1 cellular context compared by ENCODE assay signal in the genomic region with DNA sequence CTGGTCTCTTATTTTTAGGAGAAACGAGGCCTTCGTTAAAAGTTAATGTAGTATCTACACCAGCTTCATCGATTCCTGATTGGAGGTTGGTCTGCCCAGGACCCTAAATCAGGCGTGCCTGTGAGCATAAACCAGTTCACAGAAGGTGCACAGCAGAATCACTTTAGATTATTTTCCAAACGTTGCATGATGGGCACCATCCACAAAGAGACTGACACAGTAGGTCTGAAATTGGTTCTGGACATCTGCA.
TF ChIP-seq lines count a peak whose summit lies in the region.

No MANE protein-coding gene starts in this region.

TF ChIP-seq in K562, 482 proteins besides CTCF, POLR2A, EP300 and RAD21 (continued from another document):
- TF ChIP-seq, protein P1, sequence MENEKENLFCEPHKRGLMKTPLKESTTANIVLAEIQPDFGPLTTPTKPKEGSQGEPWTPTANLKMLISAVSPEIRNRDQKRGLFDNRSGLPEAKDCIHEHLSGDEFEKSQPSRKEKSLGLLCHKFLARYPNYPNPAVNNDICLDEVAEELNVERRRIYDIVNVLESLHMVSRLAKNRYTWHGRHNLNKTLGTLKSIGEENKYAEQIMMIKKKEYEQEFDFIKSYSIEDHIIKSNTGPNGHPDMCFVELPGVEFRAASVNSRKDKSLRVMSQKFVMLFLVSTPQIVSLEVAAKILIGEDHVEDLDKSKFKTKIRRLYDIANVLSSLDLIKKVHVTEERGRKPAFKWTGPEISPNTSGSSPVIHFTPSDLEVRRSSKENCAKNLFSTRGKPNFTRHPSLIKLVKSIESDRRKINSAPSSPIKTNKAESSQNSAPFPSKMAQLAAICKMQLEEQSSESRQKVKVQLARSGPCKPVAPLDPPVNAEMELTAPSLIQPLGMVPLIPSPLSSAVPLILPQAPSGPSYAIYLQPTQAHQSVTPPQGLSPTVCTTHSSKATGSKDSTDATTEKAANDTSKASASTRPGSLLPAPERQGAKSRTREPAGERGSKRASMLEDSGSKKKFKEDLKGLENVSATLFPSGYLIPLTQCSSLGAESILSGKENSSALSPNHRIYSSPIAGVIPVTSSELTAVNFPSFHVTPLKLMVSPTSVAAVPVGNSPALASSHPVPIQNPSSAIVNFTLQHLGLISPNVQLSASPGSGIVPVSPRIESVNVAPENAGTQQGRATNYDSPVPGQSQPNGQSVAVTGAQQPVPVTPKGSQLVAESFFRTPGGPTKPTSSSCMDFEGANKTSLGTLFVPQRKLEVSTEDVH (IDR thresholded peaks at IDR 0.05; ENCODE audit: low read depth, partially characterized antibody): no peak
- 0 out of 2 replicates have a peak, but pooled peaks have one; percentile 0 for TF ChIP-seq NFIC (IDR thresholded peaks at IDR 0.05)
- TF ChIP-seq FOXK1 (CRISPR knock-in tag; IDR thresholded peaks at IDR 0.05; ENCODE audit: borderline replicate concordance): no peak
- TF ChIP-seq MAZ (CRISPR knock-in tag; conservative IDR thresholded peaks at IDR 0.05 in 1 of 2, IDR thresholded peaks at IDR 0.05 in 1 of 2): 0 out of 4 replicates have a peak, but pooled peaks of 1 of the 2 experiments have one; percentile 18
- no peak for TF ChIP-seq ZNF311 (CRISPR knock-in tag; IDR thresholded peaks at IDR 0.05)
- TF ChIP-seq, protein P2, sequence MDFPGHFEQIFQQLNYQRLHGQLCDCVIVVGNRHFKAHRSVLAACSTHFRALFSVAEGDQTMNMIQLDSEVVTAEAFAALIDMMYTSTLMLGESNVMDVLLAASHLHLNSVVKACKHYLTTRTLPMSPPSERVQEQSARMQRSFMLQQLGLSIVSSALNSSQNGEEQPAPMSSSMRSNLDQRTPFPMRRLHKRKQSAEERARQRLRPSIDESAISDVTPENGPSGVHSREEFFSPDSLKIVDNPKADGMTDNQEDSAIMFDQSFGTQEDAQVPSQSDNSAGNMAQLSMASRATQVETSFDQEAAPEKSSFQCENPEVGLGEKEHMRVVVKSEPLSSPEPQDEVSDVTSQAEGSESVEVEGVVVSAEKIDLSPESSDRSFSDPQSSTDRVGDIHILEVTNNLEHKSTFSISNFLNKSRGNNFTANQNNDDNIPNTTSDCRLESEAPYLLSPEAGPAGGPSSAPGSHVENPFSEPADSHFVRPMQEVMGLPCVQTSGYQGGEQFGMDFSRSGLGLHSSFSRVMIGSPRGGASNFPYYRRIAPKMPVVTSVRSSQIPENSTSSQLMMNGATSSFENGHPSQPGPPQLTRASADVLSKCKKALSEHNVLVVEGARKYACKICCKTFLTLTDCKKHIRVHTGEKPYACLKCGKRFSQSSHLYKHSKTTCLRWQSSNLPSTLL (IDR thresholded peaks at IDR 0.05): no peak
- TF ChIP-seq MBD1 (CRISPR knock-in tag; IDR thresholded peaks at IDR 0.05): peak; percentile 76; the same call in 1 of the 2 replicates
- no peak for TF ChIP-seq THAP12 (CRISPR knock-in tag; IDR thresholded peaks at IDR 0.05)
- TF ChIP-seq SMARCA5 (IDR thresholded peaks at IDR 0.05): no peak
- no peak for TF ChIP-seq ZFP91 (CRISPR knock-in tag; IDR thresholded peaks at IDR 0.05)
- no peak for TF ChIP-seq SPI1 (IDR thresholded peaks at IDR 0.05; ENCODE audit: borderline replicate concordance, low read depth, low read length)
- no peak for TF ChIP-seq NFIX (CRISPR knock-in tag; IDR thresholded peaks at IDR 0.05; ENCODE audit: low read depth)
- TF ChIP-seq RAD51 (IDR thresholded peaks at IDR 0.05; ENCODE audit: borderline replicate concordance, low read depth): no peak
- no peak for TF ChIP-seq HDAC3 (IDR thresholded peaks at IDR 0.05; ENCODE audit: borderline replicate concordance, partially characterized antibody)
- TF ChIP-seq TCF7L2 (IDR thresholded peaks at IDR 0.05; ENCODE audit: low read depth, low read length): no peak
- no peak for TF ChIP-seq MYBL2 (IDR thresholded peaks at IDR 0.05; ENCODE audit: low read depth)
- no peak for TF ChIP-seq MYBL2 (CRISPR knock-in tag; IDR thresholded peaks at IDR 0.05; ENCODE audit: borderline replicate concordance)
- no peak for TF ChIP-seq TFE3 (CRISPR knock-in tag; IDR thresholded peaks at IDR 0.05)
- TF ChIP-seq CAMTA2 (CRISPR knock-in tag; conservative IDR thresholded peaks at IDR 0.05): no peak
- TF ChIP-seq ZNF146 (CRISPR knock-in tag; IDR thresholded peaks at IDR 0.05; ENCODE audit: unreplicated experiment): no peak
- no peak for TF ChIP-seq FOXK2 (conservative IDR thresholded peaks at IDR 0.05 in 1 of 2, IDR thresholded peaks at IDR 0.05 in 1 of 2; ENCODE audit: low read depth in 2 of 2)
- no peak for TF ChIP-seq ILK (tag; IDR thresholded peaks at IDR 0.05; ENCODE audit: borderline replicate concordance, low read depth)
- TF ChIP-seq PHF21A (IDR thresholded peaks at IDR 0.05; ENCODE audit: borderline replicate concordance, low read depth): 0 out of 2 replicates have a peak, but pooled peaks have one; percentile 9
